In genomic region chr6:38306915-38307314, GRCh38 we compare ENCODE assay signal across 19 cellular contexts.
DNase-seq lines count a peak whose midpoint lies in the region; ATAC-seq lines count a peak whose summit lies in the region.
"Had no signal": no experiment of that assay in that cellular context is flagged by ENCODE, and none has a peak within 500 bp of the region (broad histone marks: within the 10 kb centered on the region; RNA-seq: fewer than 3 reads in every experiment).

No MANE protein-coding gene starts in this region.

- H3K27me3 Mint-ChIP-seq in naive thymus-derived CD8-positive, alpha-beta T cell, result no peaks in the 10 kb centered on the region
- H3K27me3 Mint-ChIP-seq: activated CD4-positive, alpha-beta memory T cell treated with anti-CD3 and anti-CD28 coated beads, Interleukin-2, amount 10 ng/mL, durations not matched to agents 7 days and 5 days; CD8-positive, alpha-beta memory T cell had no signal

- peaks cover 6 to 22% (median 10%) of the 10 kb centered on the region in 4 donors for H3K4me1 Mint-ChIP-seq in naive thymus-derived CD8-positive, alpha-beta T cell

- peak; percentile 38 for ATAC-seq in GM21723 (IDR thresholded peaks at IDR 0.05; ENCODE audit: unreplicated experiment)
- ATAC-seq in naive thymus-derived CD8-positive, alpha-beta T cell, result no peak
- ATAC-seq: pancreas had no signal

- DNase-seq in DMS 273 (lab: John Stamatoyannopoulos, UW; ENCODE audit: unreplicated experiment) (peak; percentile 39), DMS 273 treated with DMSO at 0.1 percent for 48 hours (lab: John Stamatoyannopoulos, UW) (no peak), KBM-7 (peak; percentile 5), myocyte (ENCODE audit: low read depth) (peak; percentile 85), putamen (ENCODE audit: low spot score) (no peak), NCI-H446 (lab: John Stamatoyannopoulos, UW) (no peak)
- no peak for DNase-seq in naive thymus-derived CD8-positive, alpha-beta T cell
- DNase-seq: activated CD4-positive, alpha-beta memory T cell treated with anti-CD3 and anti-CD28 coated beads, Interleukin-2, amount 10 ng/mL, durations not matched to agents 7 days and 5 days; activated gamma-delta T cell; CD8-positive, alpha-beta memory T cell; foreskin fibroblast; GDM1; NCI-H1105 treated with DMSO at 0.1 percent for 48 hours; NCI-H774; pancreas; SHP77 treated with DMSO at 0.1 percent for 48 hours; stimulated activated CD4-positive, alpha-beta T cell treated with anti-CD3 and anti-CD28 coated beads, Interleukin-15, amount 100 ng/mL, for 24 hours; thyroid gland had no signal

- H3K9me3 Mint-ChIP-seq in naive thymus-derived CD8-positive, alpha-beta T cell, result peaks cover 0 to 7% (median 3%) of the 10 kb centered on the region in 9 donors
- H3K9me3 Mint-ChIP-seq: activated CD4-positive, alpha-beta memory T cell treated with anti-CD3 and anti-CD28 coated beads, Interleukin-2, amount 10 ng/mL, durations not matched to agents 7 days and 5 days; CD8-positive, alpha-beta memory T cell had no signal

- H3K36me3 Mint-ChIP-seq in naive thymus-derived CD8-positive, alpha-beta T cell, result peaks cover 0 to 9% (median 4%) of the 10 kb centered on the region in 3 donors

- H3K27ac Mint-ChIP-seq in naive thymus-derived CD8-positive, alpha-beta T cell, result peak overlapping the region in 1 of 10 donors; percentile 35
- H3K27ac Mint-ChIP-seq: activated CD4-positive, alpha-beta memory T cell treated with anti-CD3 and anti-CD28 coated beads, Interleukin-2, amount 10 ng/mL, durations not matched to agents 7 days and 5 days had no signal

- H3K4me3 Mint-ChIP-seq in naive thymus-derived CD8-positive, alpha-beta T cell, result no peak overlapping the region
- H3K4me3 Mint-ChIP-seq: activated CD4-positive, alpha-beta memory T cell treated with anti-CD3 and anti-CD28 coated beads, Interleukin-2, amount 10 ng/mL, durations not matched to agents 7 days and 5 days had no signal

- in situ Hi-C loops in KBM-7 (cut with MboI; ENCODE audit: low pct_unique_long_range_greater_than_20kb, low sequenced_read_pairs), result no loop called here

- POLR2A ChIA-PET in naive thymus-derived CD8-positive, alpha-beta T cell (lab: Charles Lee), result no interaction called here

Comparison
In these comparisons a context has a peak if more than half of its experiments do, and no peak if none do; other contexts are left out.
1. DNase-seq: peak in DMS 273 (single experiment), KBM-7 (single experiment) and myocyte (single experiment); none in DMS 273 treated with DMSO at 0.1 percent for 48 hours (single experiment), putamen (single experiment), NCI-H446 (0 of 2) and naive thymus-derived CD8-positive, alpha-beta T cell (0 of 10).